Comparison of ENCODE assay signal across 7 cellular contexts in genomic region chr10:23344251-23344841, GRCh38. TPM values are rescaled to one million over a fixed set of nuclear protein-coding genes. Genes with fewer than 3 reads are reported as not detected.
DNase-seq lines count a peak whose midpoint lies in the region; ATAC-seq and TF ChIP-seq lines count a peak whose summit lies in the region.

TSS of gene C10orf67 (minus strand) at chr10:23344797. CDS start at chr10:23344774, 23 bp downstream.

- peak within 1 kb of the TSS in 4 of 5 experiments; percentile 53 to 98 (median 82) for H3K27ac Mint-ChIP-seq in brain

- peaks cover 0 to 4% (median 4%) of the 10 kb centered on the region in 5 experiments for H3K9me3 Mint-ChIP-seq in brain

- peaks cover 11% of the 10 kb centered on the region for H3K27me3 Mint-ChIP-seq in brain

- peak within 1 kb of the TSS; percentile 60 for H3K4me3 ChIP-seq in iPS-11a (ENCODE audit: low read depth, low read length)

- H3K36me3 Mint-ChIP-seq in brain: no peaks in the 10 kb centered on the region

- peak within 1 kb of the TSS; percentile 83 to 95 (median 91) for H3K4me3 Mint-ChIP-seq in brain

- DNase-seq in NCI-H748 (lab: John Stamatoyannopoulos, UW; ENCODE audit: unreplicated experiment): peak; percentile 85
- DNase-seq in sciatic nerve (ENCODE audit: low spot score): peak; percentile 72
- DNase-seq in mesenteric fat pad (ENCODE audit: low spot score): no peak

- no peak for TF ChIP-seq CTCF in brain (conservative IDR thresholded peaks at IDR 0.05)

- intact Hi-C loops in sciatic nerve (cut with DNase I): no loop called here

- ATAC-seq in GM19324 (IDR thresholded peaks at IDR 0.05; ENCODE audit: low FRiP score, unreplicated experiment) (peak; percentile 37), sciatic nerve (peak; percentile 73), HG03097 (IDR thresholded peaks at IDR 0.05; ENCODE audit: low FRiP score, unreplicated experiment) (no peak)

- peaks cover 35% of the 10 kb centered on the region for H3K4me1 Mint-ChIP-seq in brain

RNA-seq across cellular contexts. Expression of gene C10orf67, which starts in this region (rescaled TPM):
- polyA plus RNA-seq in brain (ENCODE audit: insufficient read depth, low read depth, low replicate concordance): 0.27 TPM
- total RNA-seq in sciatic nerve (1.2 TPM), mesenteric fat pad (not detected)
